ENCODE assay signal across 12 cellular contexts in genomic region chr14:100532916-100533630, GRCh38. TPM values are rescaled to one million over a fixed set of nuclear protein-coding genes. Genes with fewer than 3 reads are reported as not detected.
DNase-seq lines count a peak whose midpoint lies in the region; ATAC-seq and TF ChIP-seq lines count a peak whose summit lies in the region.
"Had no signal": no experiment of that assay in that cellular context is flagged by ENCODE, and none has a peak within 500 bp of the region (broad histone marks: within the 10 kb centered on the region; RNA-seq: fewer than 3 reads in every experiment).

No MANE protein-coding gene starts in this region.

- POLR2A ChIA-PET in RWPE1 (lab: Yijun Ruan, JAX; ENCODE audit: low non-redundant PET): interaction anchor here (0.5 kb wide), 1 partner anchor 233 kb away, joined by 3 read pairs; no protein-coding TSS in a partner anchor

- no peaks in the 10 kb centered on the region for H3K27me3 Mint-ChIP-seq in stimulated activated naive CD8-positive, alpha-beta T cell treated with anti-CD3 and anti-CD28 coated beads, Interleukin-15, amount 100 ng/mL, for 72 hours
- H3K27me3 Mint-ChIP-seq: B cell had no signal

- CTCF ChIA-PET in RWPE1 (lab: Yijun Ruan, JAX): interaction anchor here (0.6 to 0.7 kb wide), 3 partner anchors 80 to 1258 kb away, joined by 3 to 4 read pairs (median 3); no protein-coding TSS in a partner anchor

- WGBS in heart right ventricle, 2 donors: 75 to 82% methylated on average over 10 of the region's 10 CpGs

- no peak overlapping the region for H3K4me3 ChIP-seq in heart right ventricle

- no peak for ATAC-seq in heart right ventricle
- no peak for ATAC-seq in stimulated activated naive CD8-positive, alpha-beta T cell treated with anti-CD3 and anti-CD28 coated beads, Interleukin-15, amount 100 ng/mL, for 72 hours

- H3K4me1 ChIP-seq in heart right ventricle: peaks cover 0 to 15% (median 0%) of the 10 kb centered on the region in 9 donors

- TF ChIP-seq CTCF in RWPE1 (conservative IDR thresholded peaks at IDR 0.05; ENCODE audit: low read depth): no peak
- no peak for TF ChIP-seq CTCF in heart right ventricle (IDR thresholded peaks at IDR 0.05)

- peak overlapping the region; percentile 76 for H3K27ac ChIP-seq in RWPE1
- no peak overlapping the region for H3K27ac ChIP-seq in heart right ventricle

- peak overlapping the region in 1 of 2 donors; percentile 6 for H3K27ac Mint-ChIP-seq in stimulated activated naive CD8-positive, alpha-beta T cell treated with anti-CD3 and anti-CD28 coated beads, Interleukin-15, amount 100 ng/mL, for 72 hours
- H3K27ac Mint-ChIP-seq: activated naive CD4-positive, alpha-beta T cell treated with anti-CD3 and anti-CD28 coated beads, Interleukin-2, amount 50 U/mL, for 72 hours; B cell; T-helper 2 cell treated with Interferon-gamma antibody and Interleukin-4, amounts not matched to agents 5 μg/mL and 100 μg/mL, for 36 hours had no signal

- H3K4me3 Mint-ChIP-seq in stimulated activated naive CD8-positive, alpha-beta T cell treated with anti-CD3 and anti-CD28 coated beads, Interleukin-15, amount 100 ng/mL, for 72 hours: no peak overlapping the region
- H3K4me3 Mint-ChIP-seq: B cell; T-helper 2 cell treated with Interferon-gamma antibody and Interleukin-4, amounts not matched to agents 5 μg/mL and 100 μg/mL, for 36 hours had no signal

- H3K9me3 ChIP-seq in heart right ventricle: no peaks in the 10 kb centered on the region

- DNase-seq in activated CD8-positive, alpha-beta memory T cell treated with anti-CD3 and anti-CD28 coated beads for 24 hours: peak; percentile 38
- DNase-seq in activated CD8-positive, alpha-beta memory T cell treated with anti-CD3 and anti-CD28 coated beads, Interleukin-2, amount 50 U/mL, for 4 hours: no peak
- DNase-seq in RWPE1 (ENCODE audit: low spot score): no peak
- peak; percentile 6 to 28 for DNase-seq in heart right ventricle
- peak; percentile 0 to 2 for DNase-seq in stimulated activated naive CD8-positive, alpha-beta T cell treated with anti-CD3 and anti-CD28 coated beads, Interleukin-15, amount 100 ng/mL, for 72 hours
- DNase-seq in COR-L47 (lab: John Stamatoyannopoulos, UW): no peak
- DNase-seq in cortex of kidney (lab: John Stamatoyannopoulos, UW): no peak
- no peak for DNase-seq in NCI-H146 (lab: John Stamatoyannopoulos, UW)
- DNase-seq: NCI-H2029 treated with DMSO at 0.1 percent for 48 hours had no signal

- no peaks in the 10 kb centered on the region for H3K9me3 Mint-ChIP-seq in stimulated activated naive CD8-positive, alpha-beta T cell treated with anti-CD3 and anti-CD28 coated beads, Interleukin-15, amount 100 ng/mL, for 72 hours
- H3K9me3 Mint-ChIP-seq: activated naive CD4-positive, alpha-beta T cell treated with anti-CD3 and anti-CD28 coated beads, Interleukin-2, amount 50 U/mL, for 72 hours; T-helper 2 cell treated with Interferon-gamma antibody and Interleukin-4, amounts not matched to agents 5 μg/mL and 100 μg/mL, for 36 hours had no signal

- intact Hi-C loops in heart right ventricle (cut with DNase I): no loop called here

- H3K36me3 ChIP-seq in heart right ventricle: peaks cover 0 to 20% (median 0%) of the 10 kb centered on the region in 9 donors

- no peaks in the 10 kb centered on the region for H3K27me3 ChIP-seq in heart right ventricle

- H3K4me1 Mint-ChIP-seq in stimulated activated naive CD8-positive, alpha-beta T cell treated with anti-CD3 and anti-CD28 coated beads, Interleukin-15, amount 100 ng/mL, for 72 hours: no peaks in the 10 kb centered on the region
- H3K4me1 Mint-ChIP-seq: B cell had no signal

RNA-seq across cellular contexts. Expression of gene BEGAIN, which starts 54.1 kb away (rescaled TPM):
- 1 to 10 TPM in 5 of 10 donors, under 1 TPM in 5; 0.30 to 4.3 (median 1.1) TPM for total RNA-seq in heart right ventricle
- under 1 TPM; 0.20 to 0.51 TPM for polyA plus RNA-seq in heart right ventricle
- total RNA-seq: B cell had no signal

Comparison
In these comparisons a context has a peak if more than half of its experiments do, and no peak if none do; other contexts are left out.
1. DNase-seq: peak in activated CD8-positive, alpha-beta memory T cell treated with anti-CD3 and anti-CD28 coated beads for 24 hours (single experiment), heart right ventricle (2 of 2) and stimulated activated naive CD8-positive, alpha-beta T cell treated with anti-CD3 and anti-CD28 coated beads, Interleukin-15, amount 100 ng/mL, for 72 hours (2 of 2); none in activated CD8-positive, alpha-beta memory T cell treated with anti-CD3 and anti-CD28 coated beads, Interleukin-2, amount 50 U/mL, for 4 hours (single experiment), RWPE1 (single experiment), COR-L47 (single experiment), cortex of kidney (single experiment) and NCI-H146 (single experiment).